In genomic region chr10:113385021-113385975, GRCh38 we compare ENCODE assay signal across 8 cellular contexts.
DNase-seq lines count a peak whose midpoint lies in the region; ATAC-seq and TF ChIP-seq lines count a peak whose summit lies in the region.

No MANE protein-coding gene starts in this region.

- H3K27ac ChIP-seq in suprapubic skin: peak overlapping the region; percentile 16

- no peak overlapping the region for H3K4me3 Mint-ChIP-seq in Caco-2 (ENCODE audit: unreplicated experiment)

- H3K4me3 ChIP-seq in Caco-2 (ENCODE audit: low read depth, low read length) (no peak overlapping the region), fibroblast of villous mesenchyme (ENCODE audit: low read depth, low read length) (no peak overlapping the region), suprapubic skin (no peak overlapping the region)

- no peaks in the 10 kb centered on the region for H3K36me3 ChIP-seq in Caco-2 (ENCODE audit: control insufficient read depth, insufficient read depth, low read length)
- H3K36me3 ChIP-seq in suprapubic skin: no peaks in the 10 kb centered on the region

- DNase-seq in Caco-2: peak; percentile 80
- DNase-seq in HuH-7 (ENCODE audit: low spot score): peak; percentile 71
- peak; percentile 5 for DNase-seq in activated T-helper 1 cell treated with anti-CD3 and anti-CD28 coated beads, Interleukin-2, amount 50 U/mL, for 16 hours (ENCODE audit: low read depth in 1 of 2, low spot score in 1 of 2)
- DNase-seq in fibroblast of villous mesenchyme (ENCODE audit: low read depth): peak; percentile 88
- peak; percentile 8 to 89 (median 70) for DNase-seq in nucleus accumbens (lab: John Stamatoyannopoulos, UW)
- DNase-seq in suprapubic skin (ENCODE audit: low spot score in 2 of 2): peak; percentile 88 to 91

- BruUV-seq in Caco-2 (replicated peaks; lab: Mats Ljungman, UMichigan): no TSS peak

- H3K27me3 ChIP-seq in Caco-2 (replicated peaks; ENCODE audit: control insufficient read depth, insufficient read depth, low read length): no peaks in the 10 kb centered on the region
- H3K27me3 ChIP-seq in suprapubic skin: no peaks in the 10 kb centered on the region

- intact Hi-C loops in Caco-2 (cut with micrococcal nuclease; ENCODE audit: unreplicated experiment): loop anchor here (1.0 to 2.0 kb wide), 6 partner anchors 70 to 820 kb away; no protein-coding TSS in a partner anchor

- 22% methylated on average over 18 of the region's 18 CpGs for WGBS in suprapubic skin

- no peak overlapping the region for H3K27ac Mint-ChIP-seq in Caco-2 (ENCODE audit: unreplicated experiment)

- no peaks in the 10 kb centered on the region for H3K9me3 Mint-ChIP-seq in Caco-2 (ENCODE audit: unreplicated experiment)

- H3K4me1 ChIP-seq in Caco-2: no peaks in the 10 kb centered on the region
- H3K4me1 ChIP-seq in suprapubic skin: peaks cover 26% of the 10 kb centered on the region

- POLR2A ChIA-PET in Caco-2 (lab: Charles Lee): no interaction called here

- H3K27me3 Mint-ChIP-seq in Caco-2 (ENCODE audit: insufficient read depth, unreplicated experiment): peaks cover 3% of the 10 kb centered on the region

- H3K36me3 Mint-ChIP-seq in Caco-2 (ENCODE audit: insufficient read depth, unreplicated experiment): no peaks in the 10 kb centered on the region

- peak; percentile 84 to 93 for TF ChIP-seq CTCF in Caco-2 (IDR thresholded peaks at IDR 0.05; ENCODE audit: insufficient read depth in 1 of 2, low read depth in 1 of 2, low read length in 1 of 2, severe bottlenecking in 1 of 2, unreplicated experiment in 1 of 2)
- peak; percentile 86 for TF ChIP-seq CTCF in fibroblast of villous mesenchyme (IDR thresholded peaks at IDR 0.05; ENCODE audit: insufficient read depth, low read depth, low read length)
- TF ChIP-seq CTCF in suprapubic skin (IDR thresholded peaks at IDR 0.05): peak; percentile 74 to 83

- peaks cover 6% of the 10 kb centered on the region for H3K4me1 Mint-ChIP-seq in Caco-2 (ENCODE audit: low read depth, unreplicated experiment)

- TF ChIP-seq POLR2A in suprapubic skin (IDR thresholded peaks at IDR 0.05): no peak

- no peak for TF ChIP-seq EP300 in suprapubic skin (IDR thresholded peaks at IDR 0.05)

- CTCF ChIA-PET in Caco-2 (lab: Charles Lee): interaction anchor here (0.5 to 1.6 kb wide), 18 partner anchors 9 to 913 kb away, joined by 3 to 32 read pairs (median 4); no protein-coding TSS in a partner anchor

- H3K9me3 ChIP-seq in Caco-2 (no peaks in the 10 kb centered on the region), suprapubic skin (no peaks in the 10 kb centered on the region)

- peak; percentile 91 for ATAC-seq in GM21360 (IDR thresholded peaks at IDR 0.05; ENCODE audit: unreplicated experiment)

TF ChIP-seq in PFSK-1, 5 proteins besides CTCF, POLR2A, EP300 and RAD21:
- TF ChIP-seq FOXP2 (optimal IDR thresholded peaks at IDR 0.05; ENCODE audit: borderline replicate concordance, extremely low read depth, extremely low read length, insufficient read depth) (no peak), REST (IDR thresholded peaks at IDR 0.05; ENCODE audit: insufficient read depth in 1 of 2, low read depth in 2 of 2, low read length in 2 of 2) (peak; percentile 55 to 78; a peak in 3 of 4 replicates), POLR2AphosphoS5 (IDR thresholded peaks at IDR 0.05; ENCODE audit: low read depth, low read length) (no peak)

Comparison
In these comparisons a context has a peak if more than half of its experiments do, and no peak if none do; other contexts are left out.
1. DNase-seq: peak in every context shown above with its lines; median percentile 90 in suprapubic skin; 88 in fibroblast of villous mesenchyme; 80 in Caco-2; 71 in HuH-7; 70 in nucleus accumbens; 5 in activated T-helper 1 cell treated with anti-CD3 and anti-CD28 coated beads, Interleukin-2, amount 50 U/mL, for 16 hours.